Comparison of ENCODE assay signal across 8 cellular contexts in genomic region chr10:69866688-69867461, GRCh38.
DNase-seq lines count a peak whose midpoint lies in the region; ATAC-seq and TF ChIP-seq lines count a peak whose summit lies in the region.

No MANE protein-coding gene starts in this region.

- CTCF ChIA-PET in BJ (lab: Yijun Ruan, JAX): interaction anchor here (1.1 to 1.7 kb wide), 3 partner anchors 35 to 66 kb away, joined by 3 to 6 read pairs (median 5); partner anchors contain the start of gene COL13A1

- TF ChIP-seq EP300 in gastroesophageal sphincter (IDR thresholded peaks at IDR 0.05) (no peak), ovary (IDR thresholded peaks at IDR 0.05) (no peak)

- H3K9me3 ChIP-seq in gastroesophageal sphincter (no peaks in the 10 kb centered on the region), ovary (no peaks in the 10 kb centered on the region)

- H3K4me3 ChIP-seq in BJ (ENCODE audit: low read depth, low read length): no peak overlapping the region
- peak overlapping the region; percentile 10 to 40 for H3K4me3 ChIP-seq in gastroesophageal sphincter
- no peak overlapping the region for H3K4me3 ChIP-seq in ovary

- H3K36me3 ChIP-seq in BJ (ENCODE audit: control insufficient read depth, insufficient read depth, low read length) (no peaks in the 10 kb centered on the region), gastroesophageal sphincter (no peaks in the 10 kb centered on the region), ovary (no peaks in the 10 kb centered on the region)

- 22 to 28% methylated on average over 10 to 24 of the region's 28 CpGs for WGBS in gastroesophageal sphincter (ENCODE audit: low coverage in 1 of 2), 2 donors
- WGBS in ovary, 3 donors: 14 to 20% (median 16%) methylated on average over 28 of the region's 28 CpGs

- ATAC-seq in gastroesophageal sphincter (peak; percentile 77), HG03196 (IDR thresholded peaks at IDR 0.05; ENCODE audit: unreplicated experiment) (no peak)

- H3K27ac ChIP-seq in gastroesophageal sphincter (peak overlapping the region in 3 of 4 donors; percentile 75 to 79 (median 77)), ovary (no peak overlapping the region)

- peak; percentile 44 for DNase-seq in BJ (ENCODE audit: low read depth)
- peak; percentile 68 for DNase-seq in SK-MEL-5 (ENCODE audit: low read depth, low spot score)
- peak; percentile 31 to 74 (median 56) for DNase-seq in ovary
- DNase-seq in NCI-H1105 treated with DMSO at 0.1 percent for 48 hours (lab: John Stamatoyannopoulos, UW): no peak
- DNase-seq in NCI-H524 (lab: John Stamatoyannopoulos, UW): no peak
- DNase-seq in COLO668 (lab: John Stamatoyannopoulos, UW; ENCODE audit: unreplicated experiment): no peak

- H3K27me3 ChIP-seq in BJ (ENCODE audit: control insufficient read depth, insufficient read depth, low read length): no peaks in the 10 kb centered on the region
- H3K27me3 ChIP-seq in gastroesophageal sphincter: no peaks in the 10 kb centered on the region
- H3K27me3 ChIP-seq in ovary: no peaks in the 10 kb centered on the region

- peaks cover 0 to 26% (median 0%) of the 10 kb centered on the region in 3 donors for H3K4me1 ChIP-seq in gastroesophageal sphincter
- H3K4me1 ChIP-seq in ovary (ENCODE audit: insufficient read depth): peaks cover 2% of the 10 kb centered on the region

- POLR2A ChIA-PET in BJ (lab: Charles Lee): interaction anchor here (0.7 kb wide), 1 partner anchor 12 kb away, joined by 3 read pairs; no protein-coding TSS in a partner anchor

- peak; percentile 30 for TF ChIP-seq CTCF in BJ (IDR thresholded peaks at IDR 0.05; ENCODE audit: insufficient read depth, low read depth, low read length)
- TF ChIP-seq CTCF in gastroesophageal sphincter (IDR thresholded peaks at IDR 0.05): no peak
- TF ChIP-seq CTCF in ovary (IDR thresholded peaks at IDR 0.05): no peak

- TF ChIP-seq POLR2A in gastroesophageal sphincter (IDR thresholded peaks at IDR 0.05) (no peak), ovary (IDR thresholded peaks at IDR 0.05) (no peak)

- intact Hi-C loops in ovary (cut with DNase I): no loop called here

- in situ Hi-C loops in SK-MEL-5 (cut with HindIII; ENCODE audit: low pct_unique_long_range_greater_than_20kb, low sequenced_read_pairs): no loop called here

Comparison
In these comparisons a context has a peak if more than half of its experiments do, and no peak if none do; other contexts are left out.
1. DNase-seq: peak in BJ (single experiment), SK-MEL-5 (single experiment) and ovary (5 of 5); none in NCI-H1105 treated with DMSO at 0.1 percent for 48 hours (single experiment), NCI-H524 (0 of 2) and COLO668 (single experiment).
2. H3K4me3 ChIP-seq: peak in gastroesophageal sphincter (2 of 2); none in BJ (single experiment) and ovary (single experiment).
3. H3K27ac ChIP-seq: peak in gastroesophageal sphincter (3 of 4); none in ovary (0 of 2).